Comparison of ENCODE assay signal across 1 cellular context in the genomic region with DNA sequence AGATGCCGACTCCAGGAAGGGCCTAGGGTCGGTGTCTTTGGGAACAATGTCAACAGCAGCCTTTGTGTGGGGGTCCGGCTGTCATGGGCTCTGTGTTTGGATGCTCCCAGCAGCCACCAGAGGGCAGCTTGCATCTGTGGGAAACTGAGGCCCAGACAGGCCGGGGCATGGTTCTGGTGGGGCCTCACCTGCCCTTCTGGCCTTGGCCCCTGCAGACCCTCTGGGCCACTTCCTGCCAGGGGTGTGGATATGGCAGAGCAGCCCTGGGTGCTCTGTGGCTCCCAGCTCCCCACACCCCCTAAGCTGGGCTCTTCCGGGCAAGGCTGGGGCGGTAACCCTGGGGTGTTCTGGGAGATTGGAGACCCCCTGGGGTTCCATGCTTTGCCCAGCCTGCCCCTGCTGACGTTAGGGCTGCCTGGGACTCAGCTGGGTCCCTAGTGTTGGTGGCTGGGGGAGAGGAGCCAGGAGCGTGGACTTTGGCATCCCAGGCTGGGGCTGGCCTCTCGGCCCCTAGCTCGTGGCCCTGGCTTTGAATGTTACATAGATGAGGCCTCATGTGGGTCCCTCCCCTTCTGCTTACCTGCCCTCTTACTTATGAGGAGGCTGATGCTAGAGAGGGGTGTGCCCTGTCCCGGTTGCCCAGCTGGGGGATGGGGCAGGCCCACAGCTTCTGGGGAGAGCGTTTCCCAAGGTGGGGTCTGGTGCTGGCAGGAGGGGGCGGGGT.
TF ChIP-seq lines count a peak whose summit lies in the region.

No MANE protein-coding gene starts in this region.

TF ChIP-seq in GM23338, 12 proteins besides CTCF, POLR2A, EP300 and RAD21 (continued from another document):
- TF ChIP-seq, protein P1, sequence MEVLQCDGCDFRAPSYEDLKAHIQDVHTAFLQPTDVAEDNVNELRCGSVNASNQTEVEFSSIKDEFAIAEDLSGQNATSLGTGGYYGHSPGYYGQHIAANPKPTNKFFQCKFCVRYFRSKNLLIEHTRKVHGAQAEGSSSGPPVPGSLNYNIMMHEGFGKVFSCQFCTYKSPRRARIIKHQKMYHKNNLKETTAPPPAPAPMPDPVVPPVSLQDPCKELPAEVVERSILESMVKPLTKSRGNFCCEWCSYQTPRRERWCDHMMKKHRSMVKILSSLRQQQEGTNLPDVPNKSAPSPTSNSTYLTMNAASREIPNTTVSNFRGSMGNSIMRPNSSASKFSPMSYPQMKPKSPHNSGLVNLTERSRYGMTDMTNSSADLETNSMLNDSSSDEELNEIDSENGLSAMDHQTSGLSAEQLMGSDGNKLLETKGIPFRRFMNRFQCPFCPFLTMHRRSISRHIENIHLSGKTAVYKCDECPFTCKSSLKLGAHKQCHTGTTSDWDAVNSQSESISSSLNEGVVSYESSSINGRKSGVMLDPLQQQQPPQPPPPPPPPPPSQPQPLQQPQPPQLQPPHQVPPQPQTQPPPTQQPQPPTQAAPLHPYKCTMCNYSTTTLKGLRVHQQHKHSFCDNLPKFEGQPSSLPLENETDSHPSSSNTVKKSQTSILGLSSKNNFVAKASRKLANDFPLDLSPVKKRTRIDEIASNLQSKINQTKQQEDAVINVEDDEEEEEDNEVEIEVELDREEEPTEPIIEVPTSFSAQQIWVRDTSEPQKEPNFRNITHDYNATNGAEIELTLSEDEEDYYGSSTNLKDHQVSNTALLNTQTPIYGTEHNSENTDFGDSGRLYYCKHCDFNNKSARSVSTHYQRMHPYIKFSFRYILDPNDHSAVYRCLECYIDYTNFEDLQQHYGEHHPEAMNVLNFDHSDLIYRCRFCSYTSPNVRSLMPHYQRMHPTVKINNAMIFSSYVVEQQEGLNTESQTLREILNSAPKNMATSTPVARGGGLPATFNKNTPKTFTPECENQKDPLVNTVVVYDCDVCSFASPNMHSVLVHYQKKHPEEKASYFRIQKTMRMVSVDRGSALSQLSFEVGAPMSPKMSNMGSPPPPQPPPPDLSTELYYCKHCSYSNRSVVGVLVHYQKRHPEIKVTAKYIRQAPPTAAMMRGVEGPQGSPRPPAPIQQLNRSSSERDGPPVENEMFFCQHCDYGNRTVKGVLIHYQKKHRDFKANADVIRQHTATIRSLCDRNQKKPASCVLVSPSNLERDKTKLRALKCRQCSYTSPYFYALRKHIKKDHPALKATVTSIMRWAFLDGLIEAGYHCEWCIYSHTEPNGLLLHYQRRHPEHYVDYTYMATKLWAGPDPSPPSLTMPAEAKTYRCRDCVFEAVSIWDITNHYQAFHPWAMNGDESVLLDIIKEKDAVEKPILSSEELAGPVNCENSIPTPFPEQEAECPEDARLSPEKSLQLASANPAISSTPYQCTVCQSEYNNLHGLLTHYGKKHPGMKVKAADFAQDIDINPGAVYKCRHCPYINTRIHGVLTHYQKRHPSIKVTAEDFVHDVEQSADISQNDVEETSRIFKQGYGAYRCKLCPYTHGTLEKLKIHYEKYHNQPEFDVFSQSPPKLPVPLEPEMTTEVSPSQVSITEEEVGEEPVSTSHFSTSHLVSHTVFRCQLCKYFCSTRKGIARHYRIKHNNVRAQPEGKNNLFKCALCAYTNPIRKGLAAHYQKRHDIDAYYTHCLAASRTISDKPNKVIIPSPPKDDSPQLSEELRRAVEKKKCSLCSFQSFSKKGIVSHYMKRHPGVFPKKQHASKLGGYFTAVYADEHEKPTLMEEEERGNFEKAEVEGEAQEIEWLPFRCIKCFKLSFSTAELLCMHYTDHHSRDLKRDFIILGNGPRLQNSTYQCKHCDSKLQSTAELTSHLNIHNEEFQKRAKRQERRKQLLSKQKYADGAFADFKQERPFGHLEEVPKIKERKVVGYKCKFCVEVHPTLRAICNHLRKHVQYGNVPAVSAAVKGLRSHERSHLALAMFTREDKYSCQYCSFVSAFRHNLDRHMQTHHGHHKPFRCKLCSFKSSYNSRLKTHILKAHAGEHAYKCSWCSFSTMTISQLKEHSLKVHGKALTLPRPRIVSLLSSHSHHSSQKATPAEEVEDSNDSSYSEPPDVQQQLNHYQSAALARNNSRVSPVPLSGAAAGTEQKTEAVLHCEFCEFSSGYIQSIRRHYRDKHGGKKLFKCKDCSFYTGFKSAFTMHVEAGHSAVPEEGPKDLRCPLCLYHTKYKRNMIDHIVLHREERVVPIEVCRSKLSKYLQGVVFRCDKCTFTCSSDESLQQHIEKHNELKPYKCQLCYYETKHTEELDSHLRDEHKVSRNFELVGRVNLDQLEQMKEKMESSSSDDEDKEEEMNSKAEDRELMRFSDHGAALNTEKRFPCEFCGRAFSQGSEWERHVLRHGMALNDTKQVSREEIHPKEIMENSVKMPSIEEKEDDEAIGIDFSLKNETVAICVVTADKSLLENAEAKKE (CRISPR knock-in tag; IDR thresholded peaks at IDR 0.05): no peak
- TF ChIP-seq ZNF114 (CRISPR knock-in tag; IDR thresholded peaks at IDR 0.05) (no peak), NANOG (IDR thresholded peaks at IDR 0.05; ENCODE audit: borderline replicate concordance) (no peak), EZH2phosphoT487 (IDR thresholded peaks at IDR 0.05; ENCODE audit: unreplicated experiment) (no peak), EZH2 (IDR thresholded peaks at IDR 0.05; ENCODE audit: low read depth, unreplicated experiment) (no peak), STAT1 (IDR thresholded peaks at IDR 0.05; ENCODE audit: unreplicated experiment) (no peak), CREB1 (CRISPR knock-in tag; IDR thresholded peaks at IDR 0.05; ENCODE audit: low read depth) (no peak), POLR2AphosphoS5 (IDR thresholded peaks at IDR 0.05; ENCODE audit: low read depth) (no peak)
- TF ChIP-seq, protein P2, sequence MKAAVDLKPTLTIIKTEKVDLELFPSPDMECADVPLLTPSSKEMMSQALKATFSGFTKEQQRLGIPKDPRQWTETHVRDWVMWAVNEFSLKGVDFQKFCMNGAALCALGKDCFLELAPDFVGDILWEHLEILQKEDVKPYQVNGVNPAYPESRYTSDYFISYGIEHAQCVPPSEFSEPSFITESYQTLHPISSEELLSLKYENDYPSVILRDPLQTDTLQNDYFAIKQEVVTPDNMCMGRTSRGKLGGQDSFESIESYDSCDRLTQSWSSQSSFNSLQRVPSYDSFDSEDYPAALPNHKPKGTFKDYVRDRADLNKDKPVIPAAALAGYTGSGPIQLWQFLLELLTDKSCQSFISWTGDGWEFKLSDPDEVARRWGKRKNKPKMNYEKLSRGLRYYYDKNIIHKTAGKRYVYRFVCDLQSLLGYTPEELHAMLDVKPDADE (IDR thresholded peaks at IDR 0.05): no peak
- TF ChIP-seq, protein P3, sequence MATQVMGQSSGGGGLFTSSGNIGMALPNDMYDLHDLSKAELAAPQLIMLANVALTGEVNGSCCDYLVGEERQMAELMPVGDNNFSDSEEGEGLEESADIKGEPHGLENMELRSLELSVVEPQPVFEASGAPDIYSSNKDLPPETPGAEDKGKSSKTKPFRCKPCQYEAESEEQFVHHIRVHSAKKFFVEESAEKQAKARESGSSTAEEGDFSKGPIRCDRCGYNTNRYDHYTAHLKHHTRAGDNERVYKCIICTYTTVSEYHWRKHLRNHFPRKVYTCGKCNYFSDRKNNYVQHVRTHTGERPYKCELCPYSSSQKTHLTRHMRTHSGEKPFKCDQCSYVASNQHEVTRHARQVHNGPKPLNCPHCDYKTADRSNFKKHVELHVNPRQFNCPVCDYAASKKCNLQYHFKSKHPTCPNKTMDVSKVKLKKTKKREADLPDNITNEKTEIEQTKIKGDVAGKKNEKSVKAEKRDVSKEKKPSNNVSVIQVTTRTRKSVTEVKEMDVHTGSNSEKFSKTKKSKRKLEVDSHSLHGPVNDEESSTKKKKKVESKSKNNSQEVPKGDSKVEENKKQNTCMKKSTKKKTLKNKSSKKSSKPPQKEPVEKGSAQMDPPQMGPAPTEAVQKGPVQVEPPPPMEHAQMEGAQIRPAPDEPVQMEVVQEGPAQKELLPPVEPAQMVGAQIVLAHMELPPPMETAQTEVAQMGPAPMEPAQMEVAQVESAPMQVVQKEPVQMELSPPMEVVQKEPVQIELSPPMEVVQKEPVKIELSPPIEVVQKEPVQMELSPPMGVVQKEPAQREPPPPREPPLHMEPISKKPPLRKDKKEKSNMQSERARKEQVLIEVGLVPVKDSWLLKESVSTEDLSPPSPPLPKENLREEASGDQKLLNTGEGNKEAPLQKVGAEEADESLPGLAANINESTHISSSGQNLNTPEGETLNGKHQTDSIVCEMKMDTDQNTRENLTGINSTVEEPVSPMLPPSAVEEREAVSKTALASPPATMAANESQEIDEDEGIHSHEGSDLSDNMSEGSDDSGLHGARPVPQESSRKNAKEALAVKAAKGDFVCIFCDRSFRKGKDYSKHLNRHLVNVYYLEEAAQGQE (IDR thresholded peaks at IDR 0.05; ENCODE audit: unreplicated experiment): no peak
